Comparison of ENCODE assay signal across 1 cellular context in genomic region chr22:28009272-28009827, GRCh38.
TF ChIP-seq lines count a peak whose summit lies in the region.

No MANE protein-coding gene starts in this region.

TF ChIP-seq in SK-N-SH, 30 proteins besides CTCF, POLR2A, EP300 and RAD21 (continued from another document):
- peak; percentile 66; the same call in 1 of the 2 replicates for TF ChIP-seq MXI1 (IDR thresholded peaks at IDR 0.05; ENCODE audit: low read depth, low read length)
- no peak for TF ChIP-seq ELF1 (IDR thresholded peaks at IDR 0.05)
- TF ChIP-seq YY1 (IDR thresholded peaks at IDR 0.05; ENCODE audit: low read depth): no peak
- 0 out of 2 replicates have a peak, but pooled peaks have one; percentile 5 for TF ChIP-seq PBX3 (IDR thresholded peaks at IDR 0.05)
